Comparison of ENCODE assay signal across 17 cellular contexts in genomic region chr9:93808115-93809029, GRCh38.
"Had no signal": no experiment of that assay in that cellular context is flagged by ENCODE, and none has a peak within 500 bp of the region (broad histone marks: within the 10 kb centered on the region; RNA-seq: fewer than 3 reads in every experiment).

No MANE protein-coding gene starts in this region.

- H3K4me1 Mint-ChIP-seq: activated naive CD8-positive, alpha-beta T cell treated with anti-CD3 and anti-CD28 coated beads for 36 hours; central memory CD8-positive, alpha-beta T cell; stimulated activated naive CD8-positive, alpha-beta T cell treated with anti-CD3 and anti-CD28 coated beads, Interleukin-15, amount 100 ng/mL, for 72 hours had no signal

- ATAC-seq: foreskin keratinocyte; right lobe of liver; stimulated activated naive CD8-positive, alpha-beta T cell treated with anti-CD3 and anti-CD28 coated beads, Interleukin-15, amount 100 ng/mL, for 72 hours; WTC11 had no signal

- H3K9me3 ChIP-seq: ovary, right lobe of liver had no signal

- H3K4me1 ChIP-seq: foreskin keratinocyte, right lobe of liver had no signal

- DNase-seq: activated gamma-delta T cell; activated naive CD8-positive, alpha-beta T cell treated with anti-CD3 and anti-CD28 coated beads for 36 hours; activated T-cell treated with anti-CD3 and anti-CD28 coated beads, Interleukin-2, amount 50 U/mL, for 24 hours; brain microvascular endothelial cell; effector CD4-positive, alpha-beta T cell; foreskin keratinocyte; kidney glomerular epithelial cell; mesendoderm; ovary; right lobe of liver; stimulated activated naive CD8-positive, alpha-beta T cell treated with anti-CD3 and anti-CD28 coated beads, Interleukin-15, amount 100 ng/mL, for 72 hours; SW 1271 had no signal

- H3K27ac ChIP-seq: brain microvascular endothelial cell, coronary artery, foreskin keratinocyte, ovary, right lobe of liver had no signal

- H3K4me3 ChIP-seq: coronary artery, ovary, right lobe of liver, smooth muscle cell had no signal

- H3K36me3 Mint-ChIP-seq: activated naive CD8-positive, alpha-beta T cell treated with anti-CD3 and anti-CD28 coated beads for 36 hours had no signal

- H3K36me3 ChIP-seq: brain microvascular endothelial cell, ovary, right lobe of liver had no signal

- H3K27me3 ChIP-seq: brain microvascular endothelial cell, ovary, right lobe of liver had no signal

- H3K4me3 Mint-ChIP-seq: activated naive CD8-positive, alpha-beta T cell treated with anti-CD3 and anti-CD28 coated beads for 36 hours; activated T-cell treated with anti-CD3 and anti-CD28 coated beads, Interleukin-2, amount 50 U/mL, for 24 hours; central memory CD8-positive, alpha-beta T cell; stimulated activated naive CD8-positive, alpha-beta T cell treated with anti-CD3 and anti-CD28 coated beads, Interleukin-15, amount 100 ng/mL, for 72 hours; WTC11 had no signal

- H3K27ac Mint-ChIP-seq: activated naive CD8-positive, alpha-beta T cell treated with anti-CD3 and anti-CD28 coated beads for 36 hours; activated T-cell treated with anti-CD3 and anti-CD28 coated beads, Interleukin-2, amount 50 U/mL, for 24 hours; nephron; stimulated activated naive CD8-positive, alpha-beta T cell treated with anti-CD3 and anti-CD28 coated beads, Interleukin-15, amount 100 ng/mL, for 72 hours; WTC11 had no signal
